ENCODE assay signal across 1 cellular context in the genomic region with DNA sequence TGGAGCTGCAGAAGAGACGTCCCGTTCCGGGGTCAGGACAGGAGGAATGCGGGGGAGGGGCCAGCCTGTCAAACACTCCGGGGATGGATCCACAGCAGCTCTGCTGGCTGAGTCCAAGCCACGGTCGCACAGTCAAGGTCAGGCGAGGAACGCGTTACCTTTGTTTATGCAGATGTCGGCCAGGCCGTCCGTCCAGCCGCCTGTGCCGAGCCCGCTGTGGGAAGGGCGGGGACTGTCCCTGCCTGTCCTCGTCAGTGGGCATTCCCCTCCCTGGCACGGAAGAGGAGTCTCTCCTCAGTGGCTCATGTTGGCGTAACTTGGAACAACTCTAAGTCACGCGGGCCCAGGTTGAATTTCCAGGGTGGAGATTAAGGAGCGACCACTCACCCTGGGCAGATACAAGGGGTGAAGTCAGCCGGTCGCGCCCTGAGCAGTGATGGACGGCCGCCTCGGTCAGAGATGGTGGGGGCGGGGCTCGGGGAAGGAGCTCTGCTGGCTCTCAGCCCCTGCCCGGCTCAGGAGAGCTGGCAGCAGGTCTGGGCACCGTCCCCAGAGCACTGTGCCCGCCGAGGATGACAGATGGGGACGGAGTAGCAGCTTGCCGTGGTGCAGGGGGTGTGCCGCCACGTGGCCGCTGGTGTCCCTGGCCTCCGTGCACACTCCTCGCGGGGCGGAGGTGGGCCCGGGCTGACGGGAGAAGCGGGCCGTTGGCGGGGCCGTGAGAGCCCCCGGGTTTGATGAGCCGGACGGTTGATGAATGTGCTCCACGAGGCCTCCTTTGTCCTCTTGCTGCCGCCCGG.
TF ChIP-seq lines count a peak whose summit lies in the region.

No MANE protein-coding gene starts in this region.

TF ChIP-seq in liver, 16 proteins besides CTCF, POLR2A, EP300 and RAD21 (continued from another document):
- TF ChIP-seq, protein P1, sequence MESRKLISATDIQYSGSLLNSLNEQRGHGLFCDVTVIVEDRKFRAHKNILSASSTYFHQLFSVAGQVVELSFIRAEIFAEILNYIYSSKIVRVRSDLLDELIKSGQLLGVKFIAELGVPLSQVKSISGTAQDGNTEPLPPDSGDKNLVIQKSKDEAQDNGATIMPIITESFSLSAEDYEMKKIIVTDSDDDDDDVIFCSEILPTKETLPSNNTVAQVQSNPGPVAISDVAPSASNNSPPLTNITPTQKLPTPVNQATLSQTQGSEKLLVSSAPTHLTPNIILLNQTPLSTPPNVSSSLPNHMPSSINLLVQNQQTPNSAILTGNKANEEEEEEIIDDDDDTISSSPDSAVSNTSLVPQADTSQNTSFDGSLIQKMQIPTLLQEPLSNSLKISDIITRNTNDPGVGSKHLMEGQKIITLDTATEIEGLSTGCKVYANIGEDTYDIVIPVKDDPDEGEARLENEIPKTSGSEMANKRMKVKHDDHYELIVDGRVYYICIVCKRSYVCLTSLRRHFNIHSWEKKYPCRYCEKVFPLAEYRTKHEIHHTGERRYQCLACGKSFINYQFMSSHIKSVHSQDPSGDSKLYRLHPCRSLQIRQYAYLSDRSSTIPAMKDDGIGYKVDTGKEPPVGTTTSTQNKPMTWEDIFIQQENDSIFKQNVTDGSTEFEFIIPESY (IDR thresholded peaks at IDR 0.05), result no peak
- TF ChIP-seq NR2F2 (IDR thresholded peaks at IDR 0.05) (no peak), FOXA1 (IDR thresholded peaks at IDR 0.05) (peak; percentile 14), GABPA (IDR thresholded peaks at IDR 0.05 in 1 of 2, conservative IDR thresholded peaks at IDR 0.05 in 1 of 2) (peak in 1 of 2 donors; percentile 43), ATF3 (IDR thresholded peaks at IDR 0.05) (no peak), JUND (IDR thresholded peaks at IDR 0.05) (peak in 1 of 2 donors; percentile 68), YY1 (IDR thresholded peaks at IDR 0.05) (peak; percentile 78), HNF4G (IDR thresholded peaks at IDR 0.05) (no peak), TAF1 (conservative IDR thresholded peaks at IDR 0.05) (no peak), RXRA (IDR thresholded peaks at IDR 0.05) (peak; percentile 69 to 92)
- TF ChIP-seq, protein P2, sequence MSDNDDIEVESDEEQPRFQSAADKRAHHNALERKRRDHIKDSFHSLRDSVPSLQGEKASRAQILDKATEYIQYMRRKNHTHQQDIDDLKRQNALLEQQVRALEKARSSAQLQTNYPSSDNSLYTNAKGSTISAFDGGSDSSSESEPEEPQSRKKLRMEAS (IDR thresholded peaks at IDR 0.05), result no peak
